In the genomic region with DNA sequence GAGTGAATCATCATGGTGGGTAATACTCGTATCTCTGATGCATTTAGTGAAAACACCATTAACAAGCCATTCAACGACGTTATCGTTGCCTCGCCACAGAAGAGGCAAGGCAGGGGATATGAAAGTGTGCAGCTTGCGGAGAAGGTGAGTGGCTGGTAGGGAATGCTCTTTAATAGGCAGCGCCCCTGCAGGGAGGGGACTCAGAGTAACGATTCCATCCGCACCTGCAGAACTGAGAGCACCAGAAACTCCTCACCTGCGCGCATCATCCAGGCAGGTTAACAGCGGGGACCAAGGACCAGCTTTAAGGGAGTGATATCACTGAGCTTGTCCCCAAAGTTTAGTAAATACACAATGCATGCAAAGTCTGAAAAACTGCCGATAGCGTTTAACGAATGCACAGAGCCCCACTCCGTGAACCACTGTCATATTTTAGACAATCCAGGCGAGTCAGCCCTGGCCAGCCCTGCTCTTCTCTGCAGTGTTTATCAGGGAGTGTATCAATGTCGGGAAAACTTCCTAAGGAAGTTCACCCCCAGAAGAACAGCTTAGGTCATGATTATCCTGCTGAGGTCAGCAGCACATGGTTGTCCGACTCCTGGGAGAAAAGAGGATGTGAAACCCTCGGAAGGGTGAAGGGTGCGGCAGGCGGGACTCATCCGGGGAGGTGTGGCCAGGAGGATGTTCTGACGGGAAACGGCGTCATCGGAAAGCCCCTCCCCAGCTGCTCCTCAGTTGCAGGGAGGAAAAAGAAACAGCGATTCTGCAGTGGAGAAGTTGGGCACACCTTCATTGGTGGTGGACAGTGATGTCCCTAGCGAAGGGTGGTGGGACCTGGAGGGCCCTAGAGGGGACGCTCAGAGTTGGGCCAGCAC, we compare ENCODE assay signal across 1 cellular context.
TF ChIP-seq lines count a peak whose summit lies in the region.

No MANE protein-coding gene starts in this region.

TF ChIP-seq in GM12878, 131 proteins besides CTCF, POLR2A, EP300 and RAD21 (continued from another document):
- TF ChIP-seq, protein P1, sequence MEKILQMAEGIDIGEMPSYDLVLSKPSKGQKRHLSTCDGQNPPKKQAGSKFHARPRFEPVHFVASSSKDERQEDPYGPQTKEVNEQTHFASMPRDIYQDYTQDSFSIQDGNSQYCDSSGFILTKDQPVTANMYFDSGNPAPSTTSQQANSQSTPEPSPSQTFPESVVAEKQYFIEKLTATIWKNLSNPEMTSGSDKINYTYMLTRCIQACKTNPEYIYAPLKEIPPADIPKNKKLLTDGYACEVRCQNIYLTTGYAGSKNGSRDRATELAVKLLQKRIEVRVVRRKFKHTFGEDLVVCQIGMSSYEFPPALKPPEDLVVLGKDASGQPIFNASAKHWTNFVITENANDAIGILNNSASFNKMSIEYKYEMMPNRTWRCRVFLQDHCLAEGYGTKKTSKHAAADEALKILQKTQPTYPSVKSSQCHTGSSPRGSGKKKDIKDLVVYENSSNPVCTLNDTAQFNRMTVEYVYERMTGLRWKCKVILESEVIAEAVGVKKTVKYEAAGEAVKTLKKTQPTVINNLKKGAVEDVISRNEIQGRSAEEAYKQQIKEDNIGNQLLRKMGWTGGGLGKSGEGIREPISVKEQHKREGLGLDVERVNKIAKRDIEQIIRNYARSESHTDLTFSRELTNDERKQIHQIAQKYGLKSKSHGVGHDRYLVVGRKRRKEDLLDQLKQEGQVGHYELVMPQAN (conservative IDR thresholded peaks at IDR 0.05), result no peak
- 0 out of 2 replicates have a peak, but pooled peaks have one; percentile 45 for TF ChIP-seq BCL11A (IDR thresholded peaks at IDR 0.05; ENCODE audit: low read depth, low read length)
- TF ChIP-seq PAX5 (IDR thresholded peaks at IDR 0.05; ENCODE audit: borderline replicate concordance, low read depth, low read length), result 0 out of 2 replicates have a peak, but pooled peaks have one; percentile 39
- TF ChIP-seq BMI1 (IDR thresholded peaks at IDR 0.05; ENCODE audit: borderline replicate concordance), result no peak
